5 cellular contexts compared by ENCODE assay signal in the genomic region with DNA sequence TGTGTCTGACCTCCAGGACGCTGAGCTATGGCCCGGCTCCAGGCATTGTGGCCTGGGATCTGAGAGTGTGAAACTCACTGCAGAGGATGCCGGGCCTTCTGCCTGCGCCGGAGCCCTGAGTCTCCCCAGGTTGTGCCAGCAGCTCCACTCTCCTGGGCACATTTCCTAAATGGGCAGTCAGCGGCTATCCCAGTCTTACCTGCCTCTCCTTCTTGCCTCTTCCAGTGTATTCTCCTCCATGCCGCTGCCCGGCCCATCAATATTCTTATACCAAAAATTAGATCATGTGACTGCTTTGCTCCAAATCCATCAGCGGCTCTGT.
"Had no signal": no experiment of that assay in that cellular context is flagged by ENCODE, and none has a peak within 500 bp of the region (broad histone marks: within the 10 kb centered on the region; RNA-seq: fewer than 3 reads in every experiment).

No MANE protein-coding gene starts in this region.

- DNase-seq: H9, HCEC 1CT, IMR-90 had no signal

- H3K27ac Mint-ChIP-seq: GM23338 had no signal

- H3K4me2 ChIP-seq: GM23338 had no signal

- H3K4me3 ChIP-seq: GM23338, K562 had no signal

- H3K4me3 Mint-ChIP-seq: GM23338, H9 had no signal

- ATAC-seq: GM23338, K562 had no signal

- H2AFZ ChIP-seq: GM23338 had no signal
